Comparison of ENCODE assay signal across 8 cellular contexts in genomic region chr2:112121682-112122254, GRCh38. TPM values are rescaled to one million over a fixed set of nuclear protein-coding genes. Genes with fewer than 3 reads are reported as not detected.
A peak's percentile ranks its signal among the peaks of the same experiment; 100 is the strongest.
DNase-seq lines count a peak whose midpoint lies in the region; ATAC-seq and TF ChIP-seq lines count a peak whose summit lies in the region.

No MANE protein-coding gene starts in this region.

- no peaks in the 10 kb centered on the region for H4K20me1 ChIP-seq in fibroblast of lung (ENCODE audit: control insufficient read depth, extremely low read depth, insufficient read depth, low read length)

- ATAC-seq in GM21367 (IDR thresholded peaks at IDR 0.05; ENCODE audit: unreplicated experiment) (no peak), HG02870 (IDR thresholded peaks at IDR 0.05; ENCODE audit: unreplicated experiment) (no peak)

- intact Hi-C loops in cardiac septum (cut with DNase I) = loop anchor here (5.0 kb wide), 2 partner anchors 136 to 311 kb away; partner anchors contain the start of genes RGPD8 and ZC3H8

- H3K9me3 ChIP-seq in cardiac muscle cell (ENCODE audit: low read depth) (no peaks in the 10 kb centered on the region), fibroblast of lung (ENCODE audit: control insufficient read depth, insufficient read depth, low read depth, low read length) (no peaks in the 10 kb centered on the region)

- H3K4me2 ChIP-seq in fibroblast of lung (ENCODE audit: extremely low read depth, insufficient read depth, low read length) = no peak overlapping the region

- no peaks in the 10 kb centered on the region for H3K79me2 ChIP-seq in fibroblast of lung (ENCODE audit: control insufficient read depth, insufficient read depth, low read length)

- no peak overlapping the region for H2AFZ ChIP-seq in fibroblast of lung (ENCODE audit: low read length)

- H3K4me3 ChIP-seq in cardiac muscle cell (no peak overlapping the region), fibroblast of lung (replicated peaks in 1 of 4; ENCODE audit: control extremely low read depth in 1 of 4, insufficient read depth in 1 of 4, low read depth in 3 of 4, low read length in 4 of 4) (no peak overlapping the region)

- H3K4me1 ChIP-seq in cardiac muscle cell (ENCODE audit: low read depth) = no peaks in the 10 kb centered on the region
- no peaks in the 10 kb centered on the region for H3K4me1 ChIP-seq in fibroblast of lung (ENCODE audit: control insufficient read depth, extremely low read depth, insufficient read depth, low read length)

- no peak overlapping the region for H3K9ac ChIP-seq in fibroblast of lung (ENCODE audit: insufficient read depth, low read length)

- TF ChIP-seq CTCF in cardiac muscle cell (IDR thresholded peaks at IDR 0.05; ENCODE audit: low read depth, low read length) = peak; percentile 66
- peak; percentile 81 for TF ChIP-seq CTCF in VCaP (conservative IDR thresholded peaks at IDR 0.05)
- peak; percentile 57 to 63 for TF ChIP-seq CTCF in fibroblast of lung (conservative IDR thresholded peaks at IDR 0.05 in 1 of 2, IDR thresholded peaks at IDR 0.05 in 1 of 2; ENCODE audit: low read depth in 1 of 2, low read length in 2 of 2)

- no peak overlapping the region for H3K27ac ChIP-seq in cardiac muscle cell
- no peak overlapping the region for H3K27ac ChIP-seq in VCaP
- H3K27ac ChIP-seq in fibroblast of lung (ENCODE audit: insufficient read depth, low read length) = no peak overlapping the region

- H3K27me3 ChIP-seq in cardiac muscle cell = no peaks in the 10 kb centered on the region
- no peaks in the 10 kb centered on the region for H3K27me3 ChIP-seq in fibroblast of lung (ENCODE audit: control insufficient read depth, insufficient read depth, low read length)

- H3K36me3 ChIP-seq in cardiac muscle cell = peaks cover under 1% of the 10 kb centered on the region
- H3K36me3 ChIP-seq in fibroblast of lung (ENCODE audit: control insufficient read depth, insufficient read depth, low read length) = peaks cover 2% of the 10 kb centered on the region

- peak; percentile 41 to 74 for DNase-seq in cardiac muscle cell (ENCODE audit: low read depth in 1 of 2, low spot score in 1 of 2)
- no peak for DNase-seq in cardiac septum (ENCODE audit: low spot score)
- DNase-seq in NCI-H1436 (lab: John Stamatoyannopoulos, UW) = peak; percentile 26
- DNase-seq in fibroblast of lung (ENCODE audit: low read depth in 2 of 2) = peak; percentile 44 to 74
- DNase-seq in retina = peak; percentile 38

RNA-seq across cellular contexts. Expression of gene FBLN7, which starts 16.4 kb away (rescaled TPM):
- total RNA-seq in cardiac muscle cell (1.3 and 4.7 TPM in 2 replicates), cardiac septum (1.00 TPM), fibroblast of lung (0.51 and 0.99 TPM in 2 replicates)
- polyA plus RNA-seq in cardiac muscle cell (0.28 and 2.8 TPM in 2 replicates), fibroblast of lung (4.6 and 5.1 TPM in 2 replicates)
- polyA plus RNA-seq in fibroblast of lung (2012) = 5.2 and 6.4 TPM in 2 replicates
- 5.2 and 9.2 TPM in 2 replicates for polyA minus RNA-seq in fibroblast of lung (ENCODE audit: low replicate concordance)
